24 cellular contexts compared by ENCODE assay signal in the genomic region with DNA sequence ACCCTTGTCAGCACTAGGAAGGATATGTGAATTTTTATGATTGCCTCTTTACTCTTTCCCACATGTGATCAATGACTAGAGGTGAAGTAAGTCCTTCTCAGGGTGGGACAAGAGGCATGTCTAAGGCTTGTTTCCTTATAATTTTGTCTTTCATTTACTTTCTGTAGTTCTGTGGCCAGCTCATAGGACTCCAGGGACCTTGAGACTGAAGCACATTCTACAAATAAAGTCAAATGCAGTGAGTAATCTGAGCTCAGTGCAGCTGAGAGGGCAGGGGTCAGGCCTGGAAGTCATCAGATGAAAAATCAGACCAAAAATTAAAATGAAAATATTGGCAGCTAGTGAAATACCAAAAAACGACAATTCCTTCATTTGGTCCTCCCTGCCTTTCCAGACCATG.
DNase-seq lines count a peak whose midpoint lies in the region; ATAC-seq and TF ChIP-seq lines count a peak whose summit lies in the region.
"Had no signal": no experiment of that assay in that cellular context is flagged by ENCODE, and none has a peak within 500 bp of the region (broad histone marks: within the 10 kb centered on the region; RNA-seq: fewer than 3 reads in every experiment).

No MANE protein-coding gene starts in this region.

- no peak overlapping the region for H3K4ac ChIP-seq in mesendoderm (ENCODE audit: low read depth, low read length)

- H3K56ac ChIP-seq in mesendoderm (ENCODE audit: low read length), result no peak overlapping the region

- DNase-seq in AG08395 (ENCODE audit: low spot score), result peak; percentile 41
- no peak for DNase-seq in esophagus squamous epithelium (lab: John Stamatoyannopoulos, UW)
- DNase-seq in right atrium auricular region (ENCODE audit: low spot score), result no peak
- DNase-seq in skeletal muscle cell (ENCODE audit: low read depth), result peak; percentile 85
- no peak for DNase-seq in right lobe of liver
- DNase-seq in mesendoderm, result no peak
- no peak for DNase-seq in NCI-H187 (lab: John Stamatoyannopoulos, UW)
- no peak for DNase-seq in NCI-H1436 (lab: John Stamatoyannopoulos, UW)
- DNase-seq: activated CD8-positive, alpha-beta T cell treated with anti-CD3 and anti-CD28 coated beads, Interleukin-2, amount 10 ng/mL, durations not matched to agents 7 days and 5 days; activated T-cell treated with anti-CD3 and anti-CD28 coated beads, Interleukin-2, amount 50 U/mL, for 4 hours; brain microvascular endothelial cell; CD4-positive, CD25-positive, alpha-beta regulatory T cell; DMS53; dorsolateral prefrontal cortex; erythroblast; NCI-H1436 treated with DMSO at 0.1 percent for 48 hours; NCI-H2171 treated with DMSO at 0.1 percent for 48 hours; NCI-H748 treated with DMSO at 0.1 percent for 48 hours; occipital lobe; stimulated activated CD4-positive, alpha-beta T cell treated with anti-CD3 and anti-CD28 coated beads, Interleukin-4, amount 100 ng/mL, for 24 hours had no signal

- no peaks in the 10 kb centered on the region for H3K79me2 ChIP-seq in mesendoderm (ENCODE audit: control insufficient read depth, insufficient read depth, low read length)

- H3K23ac ChIP-seq in mesendoderm (ENCODE audit: low read length), result no peak overlapping the region

- no peaks in the 10 kb centered on the region for H3K79me1 ChIP-seq in mesendoderm (ENCODE audit: low read length)

- no peak overlapping the region for H4K8ac ChIP-seq in mesendoderm (ENCODE audit: low read depth, low read length)

- peak overlapping the region in 3 of 4 donors; percentile 43 to 64 (median 63) for H3K27ac ChIP-seq in esophagus squamous epithelium
- peak overlapping the region; percentile 28 to 58 for H3K27ac ChIP-seq in right atrium auricular region
- H3K27ac ChIP-seq in right lobe of liver, result no peak overlapping the region
- H3K27ac ChIP-seq in mesendoderm (ENCODE audit: low read depth, low read length), result no peak overlapping the region
- H3K27ac ChIP-seq: brain microvascular endothelial cell, thoracic aorta had no signal

- intact Hi-C loops in esophagus squamous epithelium (cut with DNase I), result no loop called here
- intact Hi-C loops in right lobe of liver (cut with DNase I), result no loop called here

- H2AK5ac ChIP-seq in mesendoderm (ENCODE audit: low read length), result no peak overlapping the region

- no peaks in the 10 kb centered on the region for H3K9me3 ChIP-seq in esophagus squamous epithelium
- no peaks in the 10 kb centered on the region for H3K9me3 ChIP-seq in right atrium auricular region
- no peaks in the 10 kb centered on the region for H3K9me3 ChIP-seq in right lobe of liver
- H3K9me3 ChIP-seq: thoracic aorta had no signal

- H2BK15ac ChIP-seq in mesendoderm (replicated peaks; ENCODE audit: low read depth), result no peak overlapping the region

- no peak overlapping the region for H3K18ac ChIP-seq in mesendoderm (ENCODE audit: low read length)

- no peak overlapping the region for H3K4me2 ChIP-seq in mesendoderm (ENCODE audit: low read length)
- H3K4me2 ChIP-seq: smooth muscle cell had no signal

- H2BK120ac ChIP-seq in mesendoderm (ENCODE audit: low read depth, low read length), result no peak overlapping the region

- TF ChIP-seq CTCF in esophagus squamous epithelium (IDR thresholded peaks at IDR 0.05) (no peak), right atrium auricular region (IDR thresholded peaks at IDR 0.05) (no peak), right lobe of liver (IDR thresholded peaks at IDR 0.05) (no peak)

- TF ChIP-seq POLR2A in esophagus squamous epithelium (IDR thresholded peaks at IDR 0.05) (no peak), right lobe of liver (IDR thresholded peaks at IDR 0.05) (no peak)

- H2BK5ac ChIP-seq in mesendoderm (ENCODE audit: low read length), result no peak overlapping the region

- no peaks in the 10 kb centered on the region for H3K27me3 ChIP-seq in esophagus squamous epithelium
- H3K27me3 ChIP-seq in right atrium auricular region, result no peaks in the 10 kb centered on the region
- no peaks in the 10 kb centered on the region for H3K27me3 ChIP-seq in right lobe of liver
- H3K27me3 ChIP-seq in mesendoderm (ENCODE audit: insufficient read depth, low read length, poor library complexity), result no peaks in the 10 kb centered on the region
- H3K27me3 ChIP-seq: brain microvascular endothelial cell, dorsolateral prefrontal cortex had no signal

- H3K36me3 ChIP-seq in esophagus squamous epithelium (no peaks in the 10 kb centered on the region), right atrium auricular region (no peaks in the 10 kb centered on the region), right lobe of liver (no peaks in the 10 kb centered on the region), mesendoderm (ENCODE audit: control insufficient read depth, insufficient read depth, low read length) (no peaks in the 10 kb centered on the region)
- H3K36me3 ChIP-seq: brain microvascular endothelial cell, thoracic aorta had no signal

- H3K4me3 ChIP-seq in esophagus squamous epithelium (no peak overlapping the region), right atrium auricular region (no peak overlapping the region), skeletal muscle cell (ENCODE audit: low read depth, low read length) (no peak overlapping the region), right lobe of liver (no peak overlapping the region), mesendoderm (ENCODE audit: low read length) (no peak overlapping the region)
- H3K4me3 ChIP-seq: dorsolateral prefrontal cortex, smooth muscle cell, thoracic aorta had no signal

- 50 to 67% methylated on average over 1 of the region's 1 CpG for WGBS in esophagus squamous epithelium, 2 donors
- 55% methylated on average over 1 of the region's 1 CpG for WGBS in right lobe of liver (ENCODE audit: insufficient coverage, low coverage, low lambda C conversion rate, missing lambda C conversion rate)
- WGBS in mesendoderm (ENCODE audit: extremely low coverage, insufficient coverage, low lambda C conversion rate), result no CpG with 5 or more reads among the region's 1 CpG

- ATAC-seq in right lobe of liver, result no peak
- ATAC-seq: activated CD8-positive, alpha-beta T cell treated with anti-CD3 and anti-CD28 coated beads, Interleukin-2, amount 10 ng/mL, durations not matched to agents 7 days and 5 days; activated T-cell treated with anti-CD3 and anti-CD28 coated beads, Interleukin-2, amount 50 U/mL, for 4 hours; Panc1; WTC11 had no signal

- H3K4me1 ChIP-seq in esophagus squamous epithelium (peaks cover 7 to 23% (median 10%) of the 10 kb centered on the region in 3 donors), right atrium auricular region (peaks cover 0 to 4% of the 10 kb centered on the region in 2 donors), right lobe of liver (peaks cover 0 to 19% (median 5%) of the 10 kb centered on the region in 4 donors), mesendoderm (ENCODE audit: control insufficient read depth, low read depth, low read length) (no peaks in the 10 kb centered on the region)

- no peak overlapping the region for H3K9ac ChIP-seq in mesendoderm (ENCODE audit: low read length)

- no peak overlapping the region for H4K5ac ChIP-seq in mesendoderm (ENCODE audit: low read length)

Comparison
In these comparisons a context has a peak if more than half of its experiments do, and no peak if none do; other contexts are left out.
1. DNase-seq: peak in AG08395 (single experiment) and skeletal muscle cell (single experiment); none in esophagus squamous epithelium (single experiment), right atrium auricular region (single experiment), right lobe of liver (0 of 3), mesendoderm (single experiment), NCI-H187 (0 of 2) and NCI-H1436 (single experiment).
2. H3K27ac ChIP-seq: peak in esophagus squamous epithelium (3 of 4) and right atrium auricular region (2 of 2); none in right lobe of liver (0 of 3) and mesendoderm (single experiment).